ENCODE assay signal across 25 cellular contexts in genomic region chr17:1894753-1895339, GRCh38.
DNase-seq lines count a peak whose midpoint lies in the region; ATAC-seq and TF ChIP-seq lines count a peak whose summit lies in the region.
"Had no signal": no experiment of that assay in that cellular context is flagged by ENCODE, and none has a peak within 500 bp of the region (broad histone marks: within the 10 kb centered on the region; RNA-seq: fewer than 3 reads in every experiment).

No MANE protein-coding gene starts in this region.

- TF ChIP-seq CTCF in activated CD8-positive, alpha-beta T cell treated with anti-CD3 and anti-CD28 coated beads for 36 hours (IDR thresholded peaks at IDR 0.05): no peak
- no peak for TF ChIP-seq CTCF in lower lobe of right lung (IDR thresholded peaks at IDR 0.05)

- peaks cover 51% of the 10 kb centered on the region for H3K36me3 Mint-ChIP-seq in activated CD8-positive, alpha-beta T cell treated with anti-CD3 and anti-CD28 coated beads for 36 hours (ENCODE audit: low read depth)
- peaks cover 74% of the 10 kb centered on the region for H3K36me3 Mint-ChIP-seq in activated CD8-positive, alpha-beta T cell treated with anti-CD3 and anti-CD28 coated beads, Interleukin-2, amount 10 ng/mL, durations not matched to agents 7 days and 5 days (ENCODE audit: low read depth)
- H3K36me3 Mint-ChIP-seq in activated T-helper 17 cell treated with anti-CD3 and anti-CD28 coated beads, Interleukin-2, amount 50 U/mL, for 72 hours (ENCODE audit: low read depth): peaks cover 96% of the 10 kb centered on the region
- peaks cover 91% of the 10 kb centered on the region for H3K36me3 Mint-ChIP-seq in activated T-cell treated with anti-CD3 and anti-CD28 coated beads, Interleukin-2, amount 50 U/mL, for 24 hours (ENCODE audit: low read depth)

- H3K4me1 ChIP-seq in lower lobe of right lung: no peaks in the 10 kb centered on the region

- no peak for DNase-seq in activated CD8-positive, alpha-beta T cell treated with anti-CD3 and anti-CD28 coated beads for 36 hours
- DNase-seq in activated CD8-positive, alpha-beta T cell treated with anti-CD3 and anti-CD28 coated beads, Interleukin-2, amount 10 ng/mL, durations not matched to agents 7 days and 5 days: no peak
- DNase-seq in lower lobe of right lung (peak; percentile 66), substantia nigra (lab: John Stamatoyannopoulos, UW) (no peak), NCI-H2196 treated with DMSO at 0.1 percent for 48 hours (lab: John Stamatoyannopoulos, UW; ENCODE audit: unreplicated experiment) (no peak)
- DNase-seq in activated T-cell treated with anti-CD3 and anti-CD28 coated beads, Interleukin-2, amount 50 U/mL, for 24 hours: no peak
- DNase-seq: ACHN, BE2C, DMS153, DND-41, H9, KBM-7, MV-4-11, NCI-H1105 treated with DMSO at 0.1 percent for 48 hours, NCI-H146, NCI-H1930, NCI-H2107, NCI-H446, NCI-H524 treated with DMSO at 0.1 percent for 48 hours, NCI-H774, SHP77 treated with DMSO at 0.1 percent for 48 hours had no signal

- H3K9me3 ChIP-seq in lower lobe of right lung: no peaks in the 10 kb centered on the region
- H3K9me3 ChIP-seq: BE2C had no signal

- H3K27me3 Mint-ChIP-seq in activated CD8-positive, alpha-beta T cell treated with anti-CD3 and anti-CD28 coated beads for 36 hours: no peaks in the 10 kb centered on the region
- no peaks in the 10 kb centered on the region for H3K27me3 Mint-ChIP-seq in activated CD8-positive, alpha-beta T cell treated with anti-CD3 and anti-CD28 coated beads, Interleukin-2, amount 10 ng/mL, durations not matched to agents 7 days and 5 days (ENCODE audit: low read depth)
- no peaks in the 10 kb centered on the region for H3K27me3 Mint-ChIP-seq in activated T-helper 17 cell treated with anti-CD3 and anti-CD28 coated beads, Interleukin-2, amount 50 U/mL, for 72 hours
- H3K27me3 Mint-ChIP-seq in activated T-cell treated with anti-CD3 and anti-CD28 coated beads, Interleukin-2, amount 50 U/mL, for 24 hours: no peaks in the 10 kb centered on the region

- POLR2A ChIA-PET in activated CD8-positive, alpha-beta T cell treated with anti-CD3 and anti-CD28 coated beads for 36 hours (lab: Charles Lee): interaction anchor here (1.3 kb wide), 1 partner anchor 78 kb away, joined by 3 read pairs; no protein-coding TSS in a partner anchor
- POLR2A ChIA-PET in activated CD8-positive, alpha-beta T cell treated with anti-CD3 and anti-CD28 coated beads, Interleukin-2, amount 10 ng/mL, durations not matched to agents 7 days and 5 days (lab: Charles Lee): no interaction called here

- peaks cover 97% of the 10 kb centered on the region for H3K36me3 ChIP-seq in lower lobe of right lung

- no peak for ATAC-seq in activated CD8-positive, alpha-beta T cell treated with anti-CD3 and anti-CD28 coated beads for 36 hours
- no peak for ATAC-seq in activated CD8-positive, alpha-beta T cell treated with anti-CD3 and anti-CD28 coated beads, Interleukin-2, amount 10 ng/mL, durations not matched to agents 7 days and 5 days
- ATAC-seq in activated T-helper 17 cell treated with anti-CD3 and anti-CD28 coated beads, Interleukin-2, amount 50 U/mL, for 72 hours (replicated peaks): no peak
- ATAC-seq in lower lobe of right lung (peak; percentile 93), HG02571 (IDR thresholded peaks at IDR 0.05; ENCODE audit: unreplicated experiment) (no peak)
- ATAC-seq: GM23338 had no signal

- no peaks in the 10 kb centered on the region for H3K9me3 Mint-ChIP-seq in activated CD8-positive, alpha-beta T cell treated with anti-CD3 and anti-CD28 coated beads for 36 hours
- no peaks in the 10 kb centered on the region for H3K9me3 Mint-ChIP-seq in activated CD8-positive, alpha-beta T cell treated with anti-CD3 and anti-CD28 coated beads, Interleukin-2, amount 10 ng/mL, durations not matched to agents 7 days and 5 days (ENCODE audit: insufficient read depth)
- no peaks in the 10 kb centered on the region for H3K9me3 Mint-ChIP-seq in activated T-helper 17 cell treated with anti-CD3 and anti-CD28 coated beads, Interleukin-2, amount 50 U/mL, for 72 hours
- H3K9me3 Mint-ChIP-seq in activated T-cell treated with anti-CD3 and anti-CD28 coated beads, Interleukin-2, amount 50 U/mL, for 24 hours: no peaks in the 10 kb centered on the region
- H3K9me3 Mint-ChIP-seq: GM23338, H9 had no signal

- peak overlapping the region; percentile 59 for H3K27ac Mint-ChIP-seq in activated CD8-positive, alpha-beta T cell treated with anti-CD3 and anti-CD28 coated beads for 36 hours
- no peak overlapping the region for H3K27ac Mint-ChIP-seq in activated CD8-positive, alpha-beta T cell treated with anti-CD3 and anti-CD28 coated beads, Interleukin-2, amount 10 ng/mL, durations not matched to agents 7 days and 5 days
- peak overlapping the region; percentile 42 for H3K27ac Mint-ChIP-seq in activated T-helper 17 cell treated with anti-CD3 and anti-CD28 coated beads, Interleukin-2, amount 50 U/mL, for 72 hours
- H3K27ac Mint-ChIP-seq in activated T-cell treated with anti-CD3 and anti-CD28 coated beads, Interleukin-2, amount 50 U/mL, for 24 hours: no peak overlapping the region
- H3K27ac Mint-ChIP-seq: GM23338, H9 had no signal

- CTCF ChIA-PET in activated CD8-positive, alpha-beta T cell treated with anti-CD3 and anti-CD28 coated beads for 36 hours (lab: Charles Lee): interaction anchor here (0.6 to 1.5 kb wide), 2 partner anchors 10 to 14 kb away, joined by 3 to 4 read pairs; no protein-coding TSS in a partner anchor
- CTCF ChIA-PET in activated CD8-positive, alpha-beta T cell treated with anti-CD3 and anti-CD28 coated beads, Interleukin-2, amount 10 ng/mL, durations not matched to agents 7 days and 5 days (lab: Charles Lee): no interaction called here

- H3K4me1 Mint-ChIP-seq in activated CD8-positive, alpha-beta T cell treated with anti-CD3 and anti-CD28 coated beads for 36 hours (ENCODE audit: low read depth): peaks cover 8% of the 10 kb centered on the region
- peaks cover 7% of the 10 kb centered on the region for H3K4me1 Mint-ChIP-seq in activated CD8-positive, alpha-beta T cell treated with anti-CD3 and anti-CD28 coated beads, Interleukin-2, amount 10 ng/mL, durations not matched to agents 7 days and 5 days (ENCODE audit: low read depth)
- H3K4me1 Mint-ChIP-seq in activated T-helper 17 cell treated with anti-CD3 and anti-CD28 coated beads, Interleukin-2, amount 50 U/mL, for 72 hours: peaks cover 4% of the 10 kb centered on the region
- peaks cover 6% of the 10 kb centered on the region for H3K4me1 Mint-ChIP-seq in activated T-cell treated with anti-CD3 and anti-CD28 coated beads, Interleukin-2, amount 50 U/mL, for 24 hours (ENCODE audit: low read depth)
- H3K4me1 Mint-ChIP-seq: GM23338, H9 had no signal

- H3K4me3 Mint-ChIP-seq in activated CD8-positive, alpha-beta T cell treated with anti-CD3 and anti-CD28 coated beads for 36 hours: no peak overlapping the region
- no peak overlapping the region for H3K4me3 Mint-ChIP-seq in activated CD8-positive, alpha-beta T cell treated with anti-CD3 and anti-CD28 coated beads, Interleukin-2, amount 10 ng/mL, durations not matched to agents 7 days and 5 days
- H3K4me3 Mint-ChIP-seq in activated T-helper 17 cell treated with anti-CD3 and anti-CD28 coated beads, Interleukin-2, amount 50 U/mL, for 72 hours: no peak overlapping the region
- H3K4me3 Mint-ChIP-seq in activated T-cell treated with anti-CD3 and anti-CD28 coated beads, Interleukin-2, amount 50 U/mL, for 24 hours: no peak overlapping the region
- H3K4me3 Mint-ChIP-seq: GM23338, H9 had no signal

- no peak overlapping the region for H3K4me3 ChIP-seq in lower lobe of right lung
- H3K4me3 ChIP-seq: GM23338 had no signal

- H3K27ac ChIP-seq in lower lobe of right lung (no peak overlapping the region), substantia nigra (ENCODE audit: low read depth, low read length, poor library complexity, severe bottlenecking) (no peak overlapping the region)
- H3K27ac ChIP-seq: 22Rv1 had no signal

- intact Hi-C loops in activated CD8-positive, alpha-beta T cell treated with anti-CD3 and anti-CD28 coated beads for 36 hours (cut with micrococcal nuclease): no loop called here
- intact Hi-C loops in lower lobe of right lung (cut with DNase I): no loop called here

- no peaks in the 10 kb centered on the region for H3K27me3 ChIP-seq in lower lobe of right lung (ENCODE audit: low read depth)
- H3K27me3 ChIP-seq: BE2C had no signal

Comparison
In these comparisons a context has a peak if more than half of its experiments do, and no peak if none do; other contexts are left out.
1. H3K27ac Mint-ChIP-seq: peak in activated CD8-positive, alpha-beta T cell treated with anti-CD3 and anti-CD28 coated beads for 36 hours (single experiment) and activated T-helper 17 cell treated with anti-CD3 and anti-CD28 coated beads, Interleukin-2, amount 50 U/mL, for 72 hours (single experiment); none in activated CD8-positive, alpha-beta T cell treated with anti-CD3 and anti-CD28 coated beads, Interleukin-2, amount 10 ng/mL, durations not matched to agents 7 days and 5 days (single experiment) and activated T-cell treated with anti-CD3 and anti-CD28 coated beads, Interleukin-2, amount 50 U/mL, for 24 hours (single experiment).
2. ATAC-seq: peak in lower lobe of right lung (2 of 2); none in activated CD8-positive, alpha-beta T cell treated with anti-CD3 and anti-CD28 coated beads for 36 hours (single experiment), activated CD8-positive, alpha-beta T cell treated with anti-CD3 and anti-CD28 coated beads, Interleukin-2, amount 10 ng/mL, durations not matched to agents 7 days and 5 days (single experiment), activated T-helper 17 cell treated with anti-CD3 and anti-CD28 coated beads, Interleukin-2, amount 50 U/mL, for 72 hours (single experiment) and HG02571 (single experiment).